In genomic region chr18:14450654-14451043, GRCh38 we compare ENCODE assay signal across 8 cellular contexts.
DNase-seq lines count a peak whose midpoint lies in the region; ATAC-seq and TF ChIP-seq lines count a peak whose summit lies in the region.
"Not testable (repeated sequence)": the region's sequence is repeated elsewhere in the genome, so short reads cannot be mapped to it uniquely, and the experiment has no call there.

No MANE protein-coding gene starts in this region.

- TF ChIP-seq CTCF in lower lobe of right lung (IDR thresholded peaks at IDR 0.05); upper lobe of left lung (IDR thresholded peaks at IDR 0.05): not testable (repeated sequence)

- not testable (repeated sequence) for H3K4me1 Mint-ChIP-seq in T-helper 17 cell; activated T-cell treated with anti-CD3 and anti-CD28 coated beads, Interleukin-2, amount 50 U/mL, for 24 hours (ENCODE audit: low read depth)

- intact Hi-C loops in lower lobe of right lung (cut with DNase I), result not testable (repeated sequence)

- WGBS in upper lobe of left lung, 2 donors, result 0% methylated on average over 7 to 11 of the region's 43 CpGs

- H3K36me3 ChIP-seq in lower lobe of right lung, upper lobe of left lung: not testable (repeated sequence)

- not testable (repeated sequence) for H3K27me3 ChIP-seq in lower lobe of right lung (ENCODE audit: low read depth); upper lobe of left lung

- H3K4me3 ChIP-seq in lower lobe of right lung, result peak overlapping the region; percentile 45
- H3K4me3 ChIP-seq in skin epidermis, result peak overlapping the region in 6 of 7 experiments; percentile 14 to 42 (median 30)
- H3K4me3 ChIP-seq in upper lobe of left lung, result peak overlapping the region in 3 of 4 donors; percentile 45 to 52 (median 52)

- H3K4me3 Mint-ChIP-seq in T-helper 17 cell, result peak overlapping the region; percentile 79
- H3K4me3 Mint-ChIP-seq in activated T-cell treated with anti-CD3 and anti-CD28 coated beads, Interleukin-2, amount 50 U/mL, for 24 hours, result peak overlapping the region; percentile 54

- H3K4me1 ChIP-seq in lower lobe of right lung, result not testable (repeated sequence)
- peaks cover 0 to 10% (median 0%) of the 10 kb centered on the region in 4 donors for H3K4me1 ChIP-seq in upper lobe of left lung

- H3K9me3 ChIP-seq in T-helper 17 cell (ENCODE audit: control insufficient read depth, low read length, poor library complexity, severe bottlenecking); lower lobe of right lung; upper lobe of left lung: not testable (repeated sequence)

- H3K36me3 Mint-ChIP-seq in T-helper 17 cell (ENCODE audit: low read depth); activated T-cell treated with anti-CD3 and anti-CD28 coated beads, Interleukin-2, amount 50 U/mL, for 24 hours (ENCODE audit: low read depth): not testable (repeated sequence)

- not testable (repeated sequence) for H3K27me3 Mint-ChIP-seq in T-helper 17 cell; activated T-cell treated with anti-CD3 and anti-CD28 coated beads, Interleukin-2, amount 50 U/mL, for 24 hours

- not testable (repeated sequence) for TF ChIP-seq POLR2A in upper lobe of left lung (IDR thresholded peaks at IDR 0.05)

- H3K27ac ChIP-seq in lower lobe of right lung (peak overlapping the region; percentile 53), skin epidermis (peak overlapping the region in 1 of 21 experiments; percentile 37), upper lobe of left lung (peak overlapping the region in 2 of 4 donors; percentile 64 to 75)

- ATAC-seq in T-helper 17 cell, result peak; percentile 47
- ATAC-seq in lower lobe of right lung; upper lobe of left lung (ENCODE audit: low FRiP score in 2 of 2): not testable (repeated sequence)

- TF ChIP-seq EP300 in upper lobe of left lung (IDR thresholded peaks at IDR 0.05), result not testable (repeated sequence)

- H3K27ac Mint-ChIP-seq in T-helper 17 cell; activated T-cell treated with anti-CD3 and anti-CD28 coated beads, Interleukin-2, amount 50 U/mL, for 24 hours: not testable (repeated sequence)

- not testable (repeated sequence) for H3K9me3 Mint-ChIP-seq in activated T-cell treated with anti-CD3 and anti-CD28 coated beads, Interleukin-2, amount 50 U/mL, for 24 hours

- DNase-seq in Daoy (ENCODE audit: low read depth) (peak; percentile 31), astrocyte of the hippocampus (ENCODE audit: low read depth, low spot score) (peak; percentile 11), fibroblast of gingiva (ENCODE audit: low read depth) (peak; percentile 32), upper lobe of left lung (peak in 1 of 2 donors; percentile 87)
- not testable (repeated sequence) for DNase-seq in T-helper 17 cell, lower lobe of right lung
- peak; percentile 63 for DNase-seq in activated T-cell treated with anti-CD3 and anti-CD28 coated beads, Interleukin-2, amount 50 U/mL, for 24 hours
